In genomic region chr9:83699615-83700014, GRCh38 we compare ENCODE assay signal across 12 cellular contexts. TPM values are rescaled to one million over a fixed set of nuclear protein-coding genes. Genes with fewer than 3 reads are reported as not detected.
DNase-seq lines count a peak whose midpoint lies in the region; ATAC-seq, FAIRE-seq and TF ChIP-seq lines count a peak whose summit lies in the region.
"Had no signal": no experiment of that assay in that cellular context is flagged by ENCODE, and none has a peak within 500 bp of the region (broad histone marks: within the 10 kb centered on the region; RNA-seq: fewer than 3 reads in every experiment).

No MANE protein-coding gene starts in this region.

- in situ Hi-C loops in G401 (cut with HindIII; ENCODE audit: low sequenced_read_pairs): no loop called here

- H3K9me3 ChIP-seq in adrenal gland (replicated peaks in 1 of 3): no peaks in the 10 kb centered on the region
- no peaks in the 10 kb centered on the region for H3K9me3 ChIP-seq in suprapubic skin
- H3K9me3 ChIP-seq: spleen, tibial artery had no signal

- TF ChIP-seq POLR2A in adrenal gland (IDR thresholded peaks at IDR 0.05): no peak
- no peak for TF ChIP-seq POLR2A in suprapubic skin (IDR thresholded peaks at IDR 0.05)

- ATAC-seq in GM19463 (IDR thresholded peaks at IDR 0.05; ENCODE audit: unreplicated experiment) (peak; percentile 49), HG03108 (IDR thresholded peaks at IDR 0.05; ENCODE audit: unreplicated experiment) (peak; percentile 51)

- intact Hi-C loops in adrenal gland (cut with DNase I): no loop called here

- DNase-seq in GM18507 (ENCODE audit: extremely low spot score, insufficient read length, low read depth): no peak
- DNase-seq in adrenal gland: no peak
- DNase-seq in inferior parietal cortex (ENCODE audit: extremely low spot score): no peak
- no peak for DNase-seq in suprapubic skin (ENCODE audit: low spot score in 2 of 2)
- no peak for DNase-seq in G401 (ENCODE audit: low spot score)
- DNase-seq: activated CD4-positive, alpha-beta T cell treated with anti-CD3 and anti-CD28 coated beads for 48 hours; activated naive CD4-positive, alpha-beta T cell treated with anti-CD3 and anti-CD28 coated beads, Interleukin-2, amount 10 ng/mL, durations not matched to agents 7 days and 5 days; spleen; tibial artery had no signal

- 90 to 92% (median 91%) methylated on average over 3 of the region's 3 CpGs for WGBS in adrenal gland, 4 donors
- 80% methylated on average over 3 of the region's 3 CpGs for WGBS in suprapubic skin

- no peak overlapping the region for H3K4me3 ChIP-seq in adrenal gland
- H3K4me3 ChIP-seq in suprapubic skin: no peak overlapping the region
- H3K4me3 ChIP-seq: hepatocyte, spleen, tibial artery had no signal

- no peaks in the 10 kb centered on the region for H3K36me3 ChIP-seq in adrenal gland (replicated peaks in 1 of 2)
- H3K36me3 ChIP-seq in suprapubic skin: no peaks in the 10 kb centered on the region
- H3K36me3 ChIP-seq: spleen, tibial artery had no signal

- no peak for TF ChIP-seq EP300 in suprapubic skin (IDR thresholded peaks at IDR 0.05)

- peaks cover 8 to 71% of the 10 kb centered on the region in 2 donors for H3K4me1 ChIP-seq in adrenal gland (replicated peaks in 1 of 2)
- H3K4me1 ChIP-seq in suprapubic skin: peaks cover 40% of the 10 kb centered on the region

- FAIRE-seq in GM18507 (lab: Jason Lieb, UNC): peak; percentile 59

- H3K27ac ChIP-seq in adrenal gland (peak overlapping the region in 4 of 5 donors; percentile 39 to 73 (median 52)), suprapubic skin (no peak overlapping the region)
- H3K27ac ChIP-seq: hepatocyte, tibial artery had no signal

- TF ChIP-seq CTCF in adrenal gland (IDR thresholded peaks at IDR 0.05) (no peak), suprapubic skin (IDR thresholded peaks at IDR 0.05) (no peak)

- no peaks in the 10 kb centered on the region for H3K27me3 ChIP-seq in adrenal gland
- no peaks in the 10 kb centered on the region for H3K27me3 ChIP-seq in suprapubic skin
- H3K27me3 ChIP-seq: hepatocyte, spleen, tibial artery had no signal

RNA-seq across cellular contexts. Expression of gene UBQLN1, which starts 8.1 kb away (rescaled TPM):
- 100 to 1,000 TPM in 6 of 8 donors, 10 to 100 TPM in 2; 93.7 to 178 (median 110) TPM for total RNA-seq in adrenal gland
- 100 to 1,000 TPM in 1 of 3 donors, 10 to 100 TPM in 2; 23.7 to 243 (median 28.8) TPM for polyA plus RNA-seq in adrenal gland
- 100 to 1,000 TPM in 2 of 4 donors, 10 to 100 TPM in 2; 94.2 to 110 (median 102) TPM for total RNA-seq in suprapubic skin
- 111 and 152 TPM in 2 replicates for total RNA-seq in G401 (2014; rRNA removed; shearing (Covaris generic))
